1 cellular context compared by ENCODE assay signal in the genomic region with DNA sequence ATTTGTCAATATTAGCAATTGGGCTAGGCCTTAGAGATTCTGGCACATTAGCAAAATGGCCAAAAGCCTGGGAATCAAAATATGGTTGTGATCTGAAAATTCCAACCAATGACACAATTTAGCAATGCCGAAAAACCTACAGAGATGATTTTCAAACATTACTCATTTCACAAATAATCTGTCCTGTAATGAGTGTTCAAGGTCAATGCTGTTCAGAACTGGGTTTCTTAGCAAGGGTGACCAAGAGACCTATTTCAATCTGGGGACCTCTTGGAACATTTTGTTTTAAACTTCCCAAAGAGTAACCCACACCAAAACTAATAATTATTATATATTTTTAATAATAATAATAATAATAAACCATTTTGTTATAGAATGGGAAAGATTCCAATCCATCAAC.
TF ChIP-seq lines count a peak whose summit lies in the region.

No MANE protein-coding gene starts in this region.

TF ChIP-seq in GM12878, 131 proteins besides CTCF, POLR2A, EP300 and RAD21 (continued from another document):
- TF ChIP-seq, protein P1, sequence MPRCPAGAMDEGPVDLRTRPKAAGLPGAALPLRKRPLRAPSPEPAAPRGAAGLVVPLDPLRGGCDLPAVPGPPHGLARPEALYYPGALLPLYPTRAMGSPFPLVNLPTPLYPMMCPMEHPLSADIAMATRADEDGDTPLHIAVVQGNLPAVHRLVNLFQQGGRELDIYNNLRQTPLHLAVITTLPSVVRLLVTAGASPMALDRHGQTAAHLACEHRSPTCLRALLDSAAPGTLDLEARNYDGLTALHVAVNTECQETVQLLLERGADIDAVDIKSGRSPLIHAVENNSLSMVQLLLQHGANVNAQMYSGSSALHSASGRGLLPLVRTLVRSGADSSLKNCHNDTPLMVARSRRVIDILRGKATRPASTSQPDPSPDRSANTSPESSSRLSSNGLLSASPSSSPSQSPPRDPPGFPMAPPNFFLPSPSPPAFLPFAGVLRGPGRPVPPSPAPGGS (IDR thresholded peaks at IDR 0.05; ENCODE audit: borderline replicate concordance, insufficient read depth, low read depth, low read length, poor library complexity, severe bottlenecking), result peak; percentile 28
- TF ChIP-seq JUNB (IDR thresholded peaks at IDR 0.05), result peak; percentile 28; the same call in 1 of the 2 replicates
